In the genomic region with DNA sequence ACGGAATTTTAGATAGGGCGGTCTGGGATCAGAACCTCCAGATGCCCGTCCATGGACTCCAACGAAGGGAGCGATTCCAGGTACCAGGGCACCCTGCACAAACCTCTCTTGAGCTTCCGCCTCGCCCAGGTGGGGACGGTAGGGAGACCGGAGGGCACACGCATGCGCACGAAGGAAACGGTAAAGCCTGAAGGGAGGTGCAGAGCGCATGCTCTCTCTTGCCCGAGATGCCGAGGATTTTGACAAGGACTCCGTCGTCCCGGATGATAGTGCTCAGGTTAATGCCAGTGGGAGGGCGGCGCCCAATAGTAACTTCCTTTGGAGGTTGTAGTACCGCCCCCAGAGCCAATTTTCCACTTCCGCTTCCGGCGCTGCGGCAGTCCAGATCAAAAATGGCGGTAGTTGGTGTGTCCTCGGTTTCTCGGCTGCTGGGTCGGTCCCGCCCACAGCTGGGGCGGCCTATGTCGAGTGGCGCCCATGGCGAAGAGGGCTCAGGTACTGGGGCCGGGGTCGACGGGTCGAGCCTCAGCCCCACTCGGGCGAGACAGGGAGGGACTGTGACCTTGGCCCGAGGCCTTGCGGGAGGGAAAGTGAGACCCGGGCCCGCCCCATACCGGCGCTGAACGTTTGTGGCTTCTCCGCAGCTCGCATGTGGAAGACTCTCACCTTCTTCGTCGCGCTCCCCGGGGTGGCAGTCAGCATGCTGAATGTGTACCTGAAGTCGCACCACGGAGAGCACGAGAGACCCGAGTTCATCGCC, we compare ENCODE assay signal across 8 cellular contexts. TPM values are rescaled to one million over a fixed set of nuclear protein-coding genes. Genes with fewer than 3 reads are reported as not detected.
DNase-seq lines count a peak whose midpoint lies in the region; ATAC-seq and TF ChIP-seq lines count a peak whose summit lies in the region.

A gene (plus strand): TSS at position 379 of the 760 bp plus-strand sequence. CDS start 14 bp downstream, at position 393.

- H3K4me3 Mint-ChIP-seq in CD14-positive monocyte, result peak within 1 kb of the TSS; percentile 91 to 96
- peak within 1 kb of the TSS; percentile 98 for H3K4me3 Mint-ChIP-seq in dendritic cell treated with granulocyte-macrophage colony-stimulating factor and Interleukin-4, amounts not matched to agents 40 ng/mL and 50 ng/mL, for 4 days

- peak within 1 kb of the TSS; percentile 91 to 95 (median 94) for H3K27ac Mint-ChIP-seq in CD14-positive monocyte
- H3K27ac Mint-ChIP-seq in dendritic cell treated with granulocyte-macrophage colony-stimulating factor and Interleukin-4, amounts not matched to agents 40 ng/mL and 50 ng/mL, for 4 days, result peak within 1 kb of the TSS; percentile 96

- peaks cover 0 to 9% of the 10 kb centered on the region in 2 donors for H3K27me3 ChIP-seq in left lung

- peaks cover 11 to 24% of the 10 kb centered on the region in 2 donors for H3K4me1 ChIP-seq in left lung

- H3K9me3 ChIP-seq in left lung, result no peaks in the 10 kb centered on the region

- H3K27ac ChIP-seq in left lung, result peak within 1 kb of the TSS; percentile 69 to 85

- ATAC-seq in GM19351 (IDR thresholded peaks at IDR 0.05; ENCODE audit: unreplicated experiment) (peak; percentile 92), HG03521 (IDR thresholded peaks at IDR 0.05; ENCODE audit: unreplicated experiment) (peak; percentile 95), left lung (peak; percentile 99)

- intact Hi-C loops in CD14-positive monocyte (cut with micrococcal nuclease) (loop anchor here (5.0 to 10.0 kb wide), 2 partner anchors 121 to 123 kb away; no protein-coding TSS in a partner anchor), left lung (cut with DNase I) (loop anchor here in 1 of 2 donors (10.0 kb wide), 1 partner anchor 83 kb away; no protein-coding TSS in a partner anchor)
- intact Hi-C loops in dendritic cell treated with granulocyte-macrophage colony-stimulating factor and Interleukin-4, amounts not matched to agents 40 ng/mL and 50 ng/mL, for 4 days (cut with micrococcal nuclease), result loop anchor here (2.0 to 10.0 kb wide), 2 partner anchors 59 to 113 kb away; a partner anchor contains a TSS

- H3K36me3 ChIP-seq in left lung, result peaks cover 0 to 29% of the 10 kb centered on the region in 2 donors

- H3K9me3 Mint-ChIP-seq in CD14-positive monocyte, result no peaks in the 10 kb centered on the region
- H3K9me3 Mint-ChIP-seq in dendritic cell treated with granulocyte-macrophage colony-stimulating factor and Interleukin-4, amounts not matched to agents 40 ng/mL and 50 ng/mL, for 4 days, result no peaks in the 10 kb centered on the region

- H3K36me3 Mint-ChIP-seq in CD14-positive monocyte, result peaks cover 21 to 24% of the 10 kb centered on the region in 2 donors
- H3K36me3 Mint-ChIP-seq in dendritic cell treated with granulocyte-macrophage colony-stimulating factor and Interleukin-4, amounts not matched to agents 40 ng/mL and 50 ng/mL, for 4 days (ENCODE audit: low read depth), result peaks cover 47% of the 10 kb centered on the region

- H3K27me3 Mint-ChIP-seq in CD14-positive monocyte (ENCODE audit: low read depth in 3 of 3), result peaks cover 0 to 12% (median 4%) of the 10 kb centered on the region in 3 donors
- H3K27me3 Mint-ChIP-seq in dendritic cell treated with granulocyte-macrophage colony-stimulating factor and Interleukin-4, amounts not matched to agents 40 ng/mL and 50 ng/mL, for 4 days, result peaks cover under 1% of the 10 kb centered on the region

- peaks cover 16% of the 10 kb centered on the region for H3K4me1 Mint-ChIP-seq in CD14-positive monocyte
- peaks cover 12% of the 10 kb centered on the region for H3K4me1 Mint-ChIP-seq in dendritic cell treated with granulocyte-macrophage colony-stimulating factor and Interleukin-4, amounts not matched to agents 40 ng/mL and 50 ng/mL, for 4 days (ENCODE audit: low read depth)

- H3K4me3 ChIP-seq in left lung, result peak within 1 kb of the TSS; percentile 74 to 90

- DNase-seq in CD14-positive monocyte (ENCODE audit: low spot score) (peak; percentile 87), NCI-H748 (lab: John Stamatoyannopoulos, UW; ENCODE audit: unreplicated experiment) (peak; percentile 100), left lung (peak; percentile 96 to 98)
- DNase-seq in activated CD4-positive, alpha-beta T cell treated with anti-CD3 and anti-CD28 coated beads, Interleukin-2, amount 50 U/mL, for 1 hour, result peak; percentile 96
- peak; percentile 90 to 96 for DNase-seq in stimulated activated CD4-positive, alpha-beta T cell treated with anti-CD3 and anti-CD28 coated beads, Interleukin-2, amount 100 ng/mL, for 48 hours

- TF ChIP-seq CTCF in CD14-positive monocyte (IDR thresholded peaks at IDR 0.05) (no peak), left lung (IDR thresholded peaks at IDR 0.05) (peak in 1 of 2 donors; percentile 23)

RNA-seq across cellular contexts. Expression of the gene that starts here (rescaled TPM):
- polyA plus RNA-seq in CD14-positive monocyte, result 100 to 1,000 TPM; 901 to 924 TPM
- 100 to 1,000 TPM; 308 to 311 TPM for total RNA-seq in left lung

Comparison
In these comparisons a context has a peak if more than half of its experiments do, and no peak if none do; other contexts are left out.
1. Peak in every context shown above with its lines: DNase-seq, ATAC-seq, H3K4me3 ChIP-seq and H3K27ac ChIP-seq.